In genomic region chr14:54503476-54503875, GRCh38 we compare ENCODE assay signal across 1 cellular context.
TF ChIP-seq lines count a peak whose summit lies in the region.

No MANE protein-coding gene starts in this region.

TF ChIP-seq in HepG2, 621 proteins besides CTCF, POLR2A, EP300 and RAD21 (continues in another document):
- 0 out of 2 replicates have a peak, but pooled peaks have one; percentile 17 for TF ChIP-seq ZNF614 (CRISPR knock-in tag; IDR thresholded peaks at IDR 0.05; ENCODE audit: borderline replicate concordance)
- no peak for TF ChIP-seq KLF16 (CRISPR knock-in tag; IDR thresholded peaks at IDR 0.05)
- TF ChIP-seq TIGD3 (CRISPR knock-in tag; IDR thresholded peaks at IDR 0.05; ENCODE audit: borderline replicate concordance): no peak
- no peak for TF ChIP-seq ASH2L (IDR thresholded peaks at IDR 0.05; ENCODE audit: insufficient read length, low read depth, low read length)
- 0 out of 2 replicates have a peak, but pooled peaks have one; percentile 10 for TF ChIP-seq MIXL1 (CRISPR knock-in tag; IDR thresholded peaks at IDR 0.05)
- no peak for TF ChIP-seq RORA (CRISPR knock-in tag; IDR thresholded peaks at IDR 0.05)
- TF ChIP-seq FOXA1 (IDR thresholded peaks at IDR 0.05): no peak
- peak; percentile 50; the same call in 1 of the 2 replicates for TF ChIP-seq FOXA1 (CRISPR knock-in tag; IDR thresholded peaks at IDR 0.05)
- 0 out of 2 replicates have a peak, but pooled peaks have one; percentile 34 for TF ChIP-seq HOXA5 (CRISPR knock-in tag; IDR thresholded peaks at IDR 0.05)
- TF ChIP-seq ZNF331 (CRISPR knock-in tag; IDR thresholded peaks at IDR 0.05): no peak
- no peak for TF ChIP-seq HNRNPL (IDR thresholded peaks at IDR 0.05; ENCODE audit: low read depth, low read length)
- no peak for TF ChIP-seq AHDC1 (CRISPR knock-in tag; IDR thresholded peaks at IDR 0.05; ENCODE audit: borderline replicate concordance)
- TF ChIP-seq ZGPAT (CRISPR knock-in tag; IDR thresholded peaks at IDR 0.05): 0 out of 2 replicates have a peak, but pooled peaks have one; percentile 18
- TF ChIP-seq CEBPB (IDR thresholded peaks at IDR 0.05; ENCODE audit: borderline replicate concordance, low read depth, low read length): 0 out of 2 replicates have a peak, but pooled peaks have one; percentile 7
- TF ChIP-seq ELF3 (CRISPR knock-in tag; IDR thresholded peaks at IDR 0.05): 0 out of 2 replicates have a peak, but pooled peaks have one; percentile 9
- TF ChIP-seq ZNF770 (CRISPR knock-in tag; IDR thresholded peaks at IDR 0.05): peak; percentile 57; the same call in 1 of the 2 replicates
- peak; percentile 47; the same call in 1 of the 2 replicates for TF ChIP-seq FOXA3 (CRISPR knock-in tag; IDR thresholded peaks at IDR 0.05)
- TF ChIP-seq MAFF (IDR thresholded peaks at IDR 0.05; ENCODE audit: low read depth, low read length): 0 out of 2 replicates have a peak, but pooled peaks have one; percentile 17
- TF ChIP-seq TEAD3 (CRISPR knock-in tag; optimal IDR thresholded peaks at IDR 0.05; ENCODE audit: borderline replicate concordance): peak; percentile 88
- TF ChIP-seq CEBPG (CRISPR knock-in tag; IDR thresholded peaks at IDR 0.05): peak; percentile 44; the same call in 1 of the 2 replicates
- no peak for TF ChIP-seq GABPA (IDR thresholded peaks at IDR 0.05; ENCODE audit: low read depth, low read length)
- TF ChIP-seq GABPA (CRISPR knock-in tag; IDR thresholded peaks at IDR 0.05; ENCODE audit: low read depth): 0 out of 2 replicates have a peak, but pooled peaks have one; percentile 39
- 0 out of 4 replicates have a peak, but pooled peaks of 1 of the 2 experiments have one; percentile 37 for TF ChIP-seq HMGXB4 (CRISPR knock-in tag; IDR thresholded peaks at IDR 0.05; ENCODE audit: borderline replicate concordance in 1 of 2, low read depth in 1 of 2)
- TF ChIP-seq ZMYM4 (CRISPR knock-in tag; IDR thresholded peaks at IDR 0.05): 0 out of 2 replicates have a peak, but pooled peaks have one; percentile 16
- TF ChIP-seq ZNF138 (CRISPR knock-in tag; IDR thresholded peaks at IDR 0.05; ENCODE audit: low read depth): no peak
- TF ChIP-seq GABPB1 (CRISPR knock-in tag; IDR thresholded peaks at IDR 0.05): peak; percentile 29; the same call in 1 of the 2 replicates
- no peak for TF ChIP-seq ZNF691 (CRISPR knock-in tag; IDR thresholded peaks at IDR 0.05; ENCODE audit: borderline replicate concordance, low read depth)
- TF ChIP-seq ZKSCAN1 (IDR thresholded peaks at IDR 0.05; ENCODE audit: low read length): 0 out of 2 replicates have a peak, but pooled peaks have one; percentile 35
- TF ChIP-seq SRY (CRISPR knock-in tag; IDR thresholded peaks at IDR 0.05): no peak
- TF ChIP-seq ARID5B (CRISPR knock-in tag; IDR thresholded peaks at IDR 0.05): peak; percentile 34; the same call in 1 of the 2 replicates
- no peak for TF ChIP-seq FOXC1 (CRISPR knock-in tag; IDR thresholded peaks at IDR 0.05; ENCODE audit: borderline replicate concordance)
- peak; percentile 35; the same call in 1 of the 2 replicates for TF ChIP-seq SMC3 (IDR thresholded peaks at IDR 0.05; ENCODE audit: low read length)
- TF ChIP-seq GATAD2A (CRISPR knock-in tag; IDR thresholded peaks at IDR 0.05): peak; percentile 37; the same call in 1 of the 2 replicates
- TF ChIP-seq SOX13 (IDR thresholded peaks at IDR 0.05): no peak
- peak in 1 of 2 experiments; percentile 30; a peak in 1 of 4 replicates for TF ChIP-seq SOX13 (CRISPR knock-in tag; conservative IDR thresholded peaks at IDR 0.05 in 1 of 2, IDR thresholded peaks at IDR 0.05 in 1 of 2)
- peak; percentile 46; the same call in 1 of the 2 replicates for TF ChIP-seq SALL1 (CRISPR knock-in tag; IDR thresholded peaks at IDR 0.05)
- TF ChIP-seq TRIM22 (IDR thresholded peaks at IDR 0.05): no peak
- 0 out of 2 replicates have a peak, but pooled peaks have one; percentile 18 for TF ChIP-seq ARID3A (IDR thresholded peaks at IDR 0.05; ENCODE audit: low read depth, low read length)
- no peak for TF ChIP-seq ZSCAN31 (CRISPR knock-in tag; IDR thresholded peaks at IDR 0.05; ENCODE audit: low read depth)
